Comparison of ENCODE assay signal across 1 cellular context in the genomic region with DNA sequence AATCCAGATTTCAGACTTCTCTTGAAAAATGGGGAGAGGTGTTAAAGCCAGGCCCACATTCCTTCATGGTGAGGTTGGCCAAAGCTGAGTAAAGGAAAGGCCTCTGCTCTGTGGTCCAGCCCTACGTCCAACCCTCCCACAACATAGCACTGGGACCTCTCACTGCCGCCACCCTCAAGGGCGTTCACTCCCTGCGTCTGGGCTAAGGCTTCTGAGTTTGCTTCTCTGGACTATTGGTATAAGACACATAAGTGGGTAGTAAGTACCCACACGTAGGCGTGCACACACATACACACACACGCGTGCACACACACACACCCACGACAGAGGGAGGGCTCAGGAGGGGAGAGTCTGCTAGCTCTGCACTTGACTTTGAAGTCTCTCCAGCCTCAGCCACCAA.
TF ChIP-seq lines count a peak whose summit lies in the region.

No MANE protein-coding gene starts in this region.

TF ChIP-seq in K562, 482 proteins besides CTCF, POLR2A, EP300 and RAD21 (continued from another document):
- TF ChIP-seq, protein P1, sequence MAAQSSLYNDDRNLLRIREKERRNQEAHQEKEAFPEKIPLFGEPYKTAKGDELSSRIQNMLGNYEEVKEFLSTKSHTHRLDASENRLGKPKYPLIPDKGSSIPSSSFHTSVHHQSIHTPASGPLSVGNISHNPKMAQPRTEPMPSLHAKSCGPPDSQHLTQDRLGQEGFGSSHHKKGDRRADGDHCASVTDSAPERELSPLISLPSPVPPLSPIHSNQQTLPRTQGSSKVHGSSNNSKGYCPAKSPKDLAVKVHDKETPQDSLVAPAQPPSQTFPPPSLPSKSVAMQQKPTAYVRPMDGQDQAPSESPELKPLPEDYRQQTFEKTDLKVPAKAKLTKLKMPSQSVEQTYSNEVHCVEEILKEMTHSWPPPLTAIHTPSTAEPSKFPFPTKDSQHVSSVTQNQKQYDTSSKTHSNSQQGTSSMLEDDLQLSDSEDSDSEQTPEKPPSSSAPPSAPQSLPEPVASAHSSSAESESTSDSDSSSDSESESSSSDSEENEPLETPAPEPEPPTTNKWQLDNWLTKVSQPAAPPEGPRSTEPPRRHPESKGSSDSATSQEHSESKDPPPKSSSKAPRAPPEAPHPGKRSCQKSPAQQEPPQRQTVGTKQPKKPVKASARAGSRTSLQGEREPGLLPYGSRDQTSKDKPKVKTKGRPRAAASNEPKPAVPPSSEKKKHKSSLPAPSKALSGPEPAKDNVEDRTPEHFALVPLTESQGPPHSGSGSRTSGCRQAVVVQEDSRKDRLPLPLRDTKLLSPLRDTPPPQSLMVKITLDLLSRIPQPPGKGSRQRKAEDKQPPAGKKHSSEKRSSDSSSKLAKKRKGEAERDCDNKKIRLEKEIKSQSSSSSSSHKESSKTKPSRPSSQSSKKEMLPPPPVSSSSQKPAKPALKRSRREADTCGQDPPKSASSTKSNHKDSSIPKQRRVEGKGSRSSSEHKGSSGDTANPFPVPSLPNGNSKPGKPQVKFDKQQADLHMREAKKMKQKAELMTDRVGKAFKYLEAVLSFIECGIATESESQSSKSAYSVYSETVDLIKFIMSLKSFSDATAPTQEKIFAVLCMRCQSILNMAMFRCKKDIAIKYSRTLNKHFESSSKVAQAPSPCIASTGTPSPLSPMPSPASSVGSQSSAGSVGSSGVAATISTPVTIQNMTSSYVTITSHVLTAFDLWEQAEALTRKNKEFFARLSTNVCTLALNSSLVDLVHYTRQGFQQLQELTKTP (IDR thresholded peaks at IDR 0.05; ENCODE audit: low read depth in 1 of 2, partially characterized antibody in 2 of 2) = no peak
- TF ChIP-seq NR2C2 (CRISPR knock-in tag; IDR thresholded peaks at IDR 0.05) (no peak), NR2C2 (tag; IDR thresholded peaks at IDR 0.05) (no peak), BACH1 (tag; IDR thresholded peaks at IDR 0.05) (no peak), ZNF778 (CRISPR knock-in tag; IDR thresholded peaks at IDR 0.05) (no peak), ZNF707 (CRISPR knock-in tag; conservative IDR thresholded peaks at IDR 0.05) (no peak), BRCA1 (IDR thresholded peaks at IDR 0.05) (no peak), BRCA1 (CRISPR knock-in tag; IDR thresholded peaks at IDR 0.05) (no peak), SREBF1 (IDR thresholded peaks at IDR 0.05; ENCODE audit: borderline replicate concordance, low read depth, low read length) (no peak), PTRF (tag; IDR thresholded peaks at IDR 0.05) (no peak), ZFP1 (CRISPR knock-in tag; IDR thresholded peaks at IDR 0.05) (no peak), ZNF507 (tag; conservative IDR thresholded peaks at IDR 0.05) (no peak), CREB1 (IDR thresholded peaks at IDR 0.05) (no peak), CREB1 (CRISPR knock-in tag; IDR thresholded peaks at IDR 0.05) (no peak)
- TF ChIP-seq, protein P2, sequence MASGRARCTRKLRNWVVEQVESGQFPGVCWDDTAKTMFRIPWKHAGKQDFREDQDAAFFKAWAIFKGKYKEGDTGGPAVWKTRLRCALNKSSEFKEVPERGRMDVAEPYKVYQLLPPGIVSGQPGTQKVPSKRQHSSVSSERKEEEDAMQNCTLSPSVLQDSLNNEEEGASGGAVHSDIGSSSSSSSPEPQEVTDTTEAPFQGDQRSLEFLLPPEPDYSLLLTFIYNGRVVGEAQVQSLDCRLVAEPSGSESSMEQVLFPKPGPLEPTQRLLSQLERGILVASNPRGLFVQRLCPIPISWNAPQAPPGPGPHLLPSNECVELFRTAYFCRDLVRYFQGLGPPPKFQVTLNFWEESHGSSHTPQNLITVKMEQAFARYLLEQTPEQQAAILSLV (tag; IDR thresholded peaks at IDR 0.05) = no peak
- TF ChIP-seq, protein P3, sequence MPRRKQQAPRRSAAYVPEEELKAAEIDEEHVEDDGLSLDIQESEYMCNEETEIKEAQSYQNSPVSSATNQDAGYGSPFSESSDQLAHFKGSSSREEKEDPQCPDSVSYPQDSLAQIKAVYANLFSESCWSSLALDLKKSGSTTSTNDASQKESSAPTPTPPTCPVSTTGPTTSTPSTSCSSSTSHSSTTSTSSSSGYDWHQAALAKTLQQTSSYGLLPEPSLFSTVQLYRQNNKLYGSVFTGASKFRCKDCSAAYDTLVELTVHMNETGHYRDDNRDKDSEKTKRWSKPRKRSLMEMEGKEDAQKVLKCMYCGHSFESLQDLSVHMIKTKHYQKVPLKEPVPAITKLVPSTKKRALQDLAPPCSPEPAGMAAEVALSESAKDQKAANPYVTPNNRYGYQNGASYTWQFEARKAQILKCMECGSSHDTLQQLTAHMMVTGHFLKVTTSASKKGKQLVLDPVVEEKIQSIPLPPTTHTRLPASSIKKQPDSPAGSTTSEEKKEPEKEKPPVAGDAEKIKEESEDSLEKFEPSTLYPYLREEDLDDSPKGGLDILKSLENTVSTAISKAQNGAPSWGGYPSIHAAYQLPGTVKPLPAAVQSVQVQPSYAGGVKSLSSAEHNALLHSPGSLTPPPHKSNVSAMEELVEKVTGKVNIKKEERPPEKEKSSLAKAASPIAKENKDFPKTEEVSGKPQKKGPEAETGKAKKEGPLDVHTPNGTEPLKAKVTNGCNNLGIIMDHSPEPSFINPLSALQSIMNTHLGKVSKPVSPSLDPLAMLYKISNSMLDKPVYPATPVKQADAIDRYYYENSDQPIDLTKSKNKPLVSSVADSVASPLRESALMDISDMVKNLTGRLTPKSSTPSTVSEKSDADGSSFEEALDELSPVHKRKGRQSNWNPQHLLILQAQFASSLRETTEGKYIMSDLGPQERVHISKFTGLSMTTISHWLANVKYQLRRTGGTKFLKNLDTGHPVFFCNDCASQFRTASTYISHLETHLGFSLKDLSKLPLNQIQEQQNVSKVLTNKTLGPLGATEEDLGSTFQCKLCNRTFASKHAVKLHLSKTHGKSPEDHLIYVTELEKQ (CRISPR knock-in tag; IDR thresholded peaks at IDR 0.05) = no peak
- TF ChIP-seq, protein P4, sequence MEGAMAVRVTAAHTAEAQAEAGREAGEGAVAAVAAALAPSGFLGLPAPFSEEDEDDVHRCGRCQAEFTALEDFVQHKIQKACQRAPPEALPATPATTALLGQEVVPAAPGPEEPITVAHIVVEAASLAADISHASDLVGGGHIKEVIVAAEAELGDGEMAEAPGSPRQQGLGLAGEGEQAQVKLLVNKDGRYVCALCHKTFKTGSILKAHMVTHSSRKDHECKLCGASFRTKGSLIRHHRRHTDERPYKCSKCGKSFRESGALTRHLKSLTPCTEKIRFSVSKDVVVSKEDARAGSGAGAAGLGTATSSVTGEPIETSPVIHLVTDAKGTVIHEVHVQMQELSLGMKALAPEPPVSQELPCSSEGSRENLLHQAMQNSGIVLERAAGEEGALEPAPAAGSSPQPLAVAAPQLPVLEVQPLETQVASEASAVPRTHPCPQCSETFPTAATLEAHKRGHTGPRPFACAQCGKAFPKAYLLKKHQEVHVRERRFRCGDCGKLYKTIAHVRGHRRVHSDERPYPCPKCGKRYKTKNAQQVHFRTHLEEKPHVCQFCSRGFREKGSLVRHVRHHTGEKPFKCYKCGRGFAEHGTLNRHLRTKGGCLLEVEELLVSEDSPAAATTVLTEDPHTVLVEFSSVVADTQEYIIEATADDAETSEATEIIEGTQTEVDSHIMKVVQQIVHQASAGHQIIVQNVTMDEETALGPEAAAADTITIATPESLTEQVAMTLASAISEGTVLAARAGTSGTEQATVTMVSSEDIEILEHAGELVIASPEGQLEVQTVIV (CRISPR knock-in tag; IDR thresholded peaks at IDR 0.05; ENCODE audit: borderline replicate concordance) = no peak
